Comparison of ENCODE assay signal across 1 cellular context in genomic region chr12:27703720-27704452, GRCh38.
TF ChIP-seq lines count a peak whose summit lies in the region.

No MANE protein-coding gene starts in this region.

TF ChIP-seq in H1, 55 proteins besides CTCF, POLR2A, EP300 and RAD21 (continued from another document):
- TF ChIP-seq HDAC2 (IDR thresholded peaks at IDR 0.05; ENCODE audit: borderline replicate concordance in 1 of 2, low read depth in 2 of 2, low read length in 2 of 2) = peak in 1 of 2 experiments; percentile 64; a peak in 1 of 4 replicates
- no peak for TF ChIP-seq CBX8 (IDR thresholded peaks at IDR 0.05; ENCODE audit: borderline replicate concordance, low read depth, low read length)
- 0 out of 2 replicates have a peak, but pooled peaks have one; percentile 27 for TF ChIP-seq CEBPB (IDR thresholded peaks at IDR 0.05; ENCODE audit: low read depth, low read length)
- no peak for TF ChIP-seq CHD1 (IDR thresholded peaks at IDR 0.05; ENCODE audit: low read depth, low read length)
- TF ChIP-seq E2F6 (IDR thresholded peaks at IDR 0.05) = no peak
- 0 out of 2 replicates have a peak, but pooled peaks have one; percentile 19 for TF ChIP-seq CREB1 (IDR thresholded peaks at IDR 0.05)
- TF ChIP-seq TEAD4 (IDR thresholded peaks at IDR 0.05; ENCODE audit: low read depth, low read length) = peak; percentile 99
TF ChIP-seq in H1: peak in this region for 5.
